ENCODE assay signal across 1 cellular context in the genomic region with DNA sequence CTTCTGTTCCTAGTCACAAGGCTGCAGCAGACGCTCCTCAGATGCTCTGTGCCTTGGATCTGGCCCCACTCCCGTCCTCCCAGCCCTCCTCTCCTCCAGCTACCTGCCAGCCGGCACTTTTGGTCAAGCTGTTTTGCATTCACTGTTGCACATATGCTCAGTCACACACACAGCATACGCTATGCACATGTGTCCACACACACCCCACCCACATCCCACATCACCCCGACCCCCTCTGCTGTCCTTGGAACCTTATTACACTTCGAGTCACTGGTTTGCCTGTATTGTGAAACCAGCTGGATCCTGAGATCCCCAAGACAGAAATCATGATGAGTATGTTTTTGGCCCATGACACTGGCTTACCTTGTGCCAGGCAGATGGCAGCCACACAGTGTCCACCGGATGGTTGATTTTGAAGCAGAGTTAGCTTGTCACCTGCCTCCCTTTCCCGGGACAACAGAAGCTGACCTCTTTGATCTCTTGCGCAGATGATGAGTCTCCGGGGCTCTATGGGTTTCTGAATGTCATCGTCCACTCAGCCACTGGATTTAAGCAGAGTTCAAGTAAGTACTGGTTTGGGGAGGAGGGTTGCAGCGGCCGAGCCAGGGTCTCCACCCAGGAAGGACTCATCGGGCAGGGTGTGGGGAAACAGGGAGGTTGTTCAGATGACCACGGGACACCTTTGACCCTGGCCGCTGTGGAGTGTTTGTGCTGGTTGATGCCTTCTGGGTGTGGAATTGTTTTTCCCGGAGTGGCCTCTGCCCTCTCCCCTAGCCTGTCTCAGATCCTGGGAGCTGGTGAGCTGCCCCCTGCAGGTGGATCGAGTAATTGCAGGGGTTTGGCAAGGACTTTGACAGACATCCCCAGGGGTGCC.
TF ChIP-seq lines count a peak whose summit lies in the region.

No MANE protein-coding gene starts in this region.

TF ChIP-seq in HepG2, 621 proteins besides CTCF, POLR2A, EP300 and RAD21 (continued from another document and continues in another):
- TF ChIP-seq, protein P1, sequence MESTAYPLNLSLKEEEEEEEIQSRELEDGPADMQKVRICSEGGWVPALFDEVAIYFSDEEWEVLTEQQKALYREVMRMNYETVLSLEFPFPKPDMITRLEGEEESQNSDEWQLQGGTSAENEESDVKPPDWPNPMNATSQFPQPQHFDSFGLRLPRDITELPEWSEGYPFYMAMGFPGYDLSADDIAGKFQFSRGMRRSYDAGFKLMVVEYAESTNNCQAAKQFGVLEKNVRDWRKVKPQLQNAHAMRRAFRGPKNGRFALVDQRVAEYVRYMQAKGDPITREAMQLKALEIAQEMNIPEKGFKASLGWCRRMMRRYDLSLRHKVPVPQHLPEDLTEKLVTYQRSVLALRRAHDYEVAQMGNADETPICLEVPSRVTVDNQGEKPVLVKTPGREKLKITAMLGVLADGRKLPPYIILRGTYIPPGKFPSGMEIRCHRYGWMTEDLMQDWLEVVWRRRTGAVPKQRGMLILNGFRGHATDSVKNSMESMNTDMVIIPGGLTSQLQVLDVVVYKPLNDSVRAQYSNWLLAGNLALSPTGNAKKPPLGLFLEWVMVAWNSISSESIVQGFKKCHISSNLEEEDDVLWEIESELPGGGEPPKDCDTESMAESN (CRISPR knock-in tag; conservative IDR thresholded peaks at IDR 0.05) = 0 out of 2 replicates have a peak, but pooled peaks have one; percentile 28
- TF ChIP-seq, protein P2, sequence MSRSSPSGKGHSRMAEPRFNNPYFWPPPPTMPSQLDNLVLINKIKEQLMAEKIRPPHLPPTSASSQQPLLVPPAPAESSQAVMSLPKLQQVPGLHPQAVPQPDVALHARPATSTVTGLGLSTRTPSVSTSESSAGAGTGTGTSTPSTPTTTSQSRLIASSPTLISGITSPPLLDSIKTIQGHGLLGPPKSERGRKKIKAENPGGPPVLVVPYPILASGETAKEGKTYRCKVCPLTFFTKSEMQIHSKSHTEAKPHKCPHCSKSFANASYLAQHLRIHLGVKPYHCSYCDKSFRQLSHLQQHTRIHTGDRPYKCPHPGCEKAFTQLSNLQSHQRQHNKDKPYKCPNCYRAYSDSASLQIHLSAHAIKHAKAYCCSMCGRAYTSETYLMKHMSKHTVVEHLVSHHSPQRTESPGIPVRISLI (CRISPR knock-in tag; IDR thresholded peaks at IDR 0.05; ENCODE audit: borderline replicate concordance) = no peak
- TF ChIP-seq, protein P3, sequence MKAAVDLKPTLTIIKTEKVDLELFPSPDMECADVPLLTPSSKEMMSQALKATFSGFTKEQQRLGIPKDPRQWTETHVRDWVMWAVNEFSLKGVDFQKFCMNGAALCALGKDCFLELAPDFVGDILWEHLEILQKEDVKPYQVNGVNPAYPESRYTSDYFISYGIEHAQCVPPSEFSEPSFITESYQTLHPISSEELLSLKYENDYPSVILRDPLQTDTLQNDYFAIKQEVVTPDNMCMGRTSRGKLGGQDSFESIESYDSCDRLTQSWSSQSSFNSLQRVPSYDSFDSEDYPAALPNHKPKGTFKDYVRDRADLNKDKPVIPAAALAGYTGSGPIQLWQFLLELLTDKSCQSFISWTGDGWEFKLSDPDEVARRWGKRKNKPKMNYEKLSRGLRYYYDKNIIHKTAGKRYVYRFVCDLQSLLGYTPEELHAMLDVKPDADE (CRISPR knock-in tag; IDR thresholded peaks at IDR 0.05) = no peak
- TF ChIP-seq ZFP90 (CRISPR knock-in tag; IDR thresholded peaks at IDR 0.05; ENCODE audit: borderline replicate concordance) = no peak
- no peak for TF ChIP-seq GTF2F1 (IDR thresholded peaks at IDR 0.05; ENCODE audit: low read length)
- TF ChIP-seq, protein P4, sequence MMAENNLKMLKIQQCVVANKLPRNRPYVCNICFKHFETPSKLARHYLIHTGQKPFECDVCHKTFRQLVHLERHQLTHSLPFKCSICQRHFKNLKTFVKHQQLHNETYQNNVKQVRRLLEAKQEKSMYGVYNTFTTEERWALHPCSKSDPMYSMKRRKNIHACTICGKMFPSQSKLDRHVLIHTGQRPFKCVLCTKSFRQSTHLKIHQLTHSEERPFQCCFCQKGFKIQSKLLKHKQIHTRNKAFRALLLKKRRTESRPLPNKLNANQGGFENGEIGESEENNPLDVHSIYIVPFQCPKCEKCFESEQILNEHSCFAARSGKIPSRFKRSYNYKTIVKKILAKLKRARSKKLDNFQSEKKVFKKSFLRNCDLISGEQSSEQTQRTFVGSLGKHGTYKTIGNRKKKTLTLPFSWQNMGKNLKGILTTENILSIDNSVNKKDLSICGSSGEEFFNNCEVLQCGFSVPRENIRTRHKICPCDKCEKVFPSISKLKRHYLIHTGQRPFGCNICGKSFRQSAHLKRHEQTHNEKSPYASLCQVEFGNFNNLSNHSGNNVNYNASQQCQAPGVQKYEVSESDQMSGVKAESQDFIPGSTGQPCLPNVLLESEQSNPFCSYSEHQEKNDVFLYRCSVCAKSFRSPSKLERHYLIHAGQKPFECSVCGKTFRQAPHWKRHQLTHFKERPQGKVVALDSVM (CRISPR knock-in tag; IDR thresholded peaks at IDR 0.05) = no peak
- TF ChIP-seq, protein P5, sequence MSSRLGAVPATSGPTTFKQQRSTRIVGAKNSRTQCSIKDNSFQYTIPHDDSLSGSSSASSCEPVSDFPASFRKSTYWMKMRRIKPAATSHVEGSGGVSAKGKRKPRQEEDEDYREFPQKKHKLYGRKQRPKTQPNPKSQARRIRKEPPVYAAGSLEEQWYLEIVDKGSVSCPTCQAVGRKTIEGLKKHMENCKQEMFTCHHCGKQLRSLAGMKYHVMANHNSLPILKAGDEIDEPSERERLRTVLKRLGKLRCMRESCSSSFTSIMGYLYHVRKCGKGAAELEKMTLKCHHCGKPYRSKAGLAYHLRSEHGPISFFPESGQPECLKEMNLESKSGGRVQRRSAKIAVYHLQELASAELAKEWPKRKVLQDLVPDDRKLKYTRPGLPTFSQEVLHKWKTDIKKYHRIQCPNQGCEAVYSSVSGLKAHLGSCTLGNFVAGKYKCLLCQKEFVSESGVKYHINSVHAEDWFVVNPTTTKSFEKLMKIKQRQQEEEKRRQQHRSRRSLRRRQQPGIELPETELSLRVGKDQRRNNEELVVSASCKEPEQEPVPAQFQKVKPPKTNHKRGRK (CRISPR knock-in tag; IDR thresholded peaks at IDR 0.05) = no peak; the same call in 1 of the 2 replicates
- no peak for TF ChIP-seq RBM22 (optimal IDR thresholded peaks at IDR 0.05; ENCODE audit: low read length)
- no peak for TF ChIP-seq HNRNPLL (IDR thresholded peaks at IDR 0.05; ENCODE audit: low read depth, low read length, poor library complexity, severe bottlenecking)
- TF ChIP-seq CREM (IDR thresholded peaks at IDR 0.05) = no peak
- no peak for TF ChIP-seq CREM (CRISPR knock-in tag; IDR thresholded peaks at IDR 0.05)
- TF ChIP-seq, protein P6, sequence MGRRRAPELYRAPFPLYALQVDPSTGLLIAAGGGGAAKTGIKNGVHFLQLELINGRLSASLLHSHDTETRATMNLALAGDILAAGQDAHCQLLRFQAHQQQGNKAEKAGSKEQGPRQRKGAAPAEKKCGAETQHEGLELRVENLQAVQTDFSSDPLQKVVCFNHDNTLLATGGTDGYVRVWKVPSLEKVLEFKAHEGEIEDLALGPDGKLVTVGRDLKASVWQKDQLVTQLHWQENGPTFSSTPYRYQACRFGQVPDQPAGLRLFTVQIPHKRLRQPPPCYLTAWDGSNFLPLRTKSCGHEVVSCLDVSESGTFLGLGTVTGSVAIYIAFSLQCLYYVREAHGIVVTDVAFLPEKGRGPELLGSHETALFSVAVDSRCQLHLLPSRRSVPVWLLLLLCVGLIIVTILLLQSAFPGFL (CRISPR knock-in tag; IDR thresholded peaks at IDR 0.05) = no peak
- no peak for TF ChIP-seq CC2D1A (CRISPR knock-in tag; IDR thresholded peaks at IDR 0.05)
- TF ChIP-seq, protein P7, sequence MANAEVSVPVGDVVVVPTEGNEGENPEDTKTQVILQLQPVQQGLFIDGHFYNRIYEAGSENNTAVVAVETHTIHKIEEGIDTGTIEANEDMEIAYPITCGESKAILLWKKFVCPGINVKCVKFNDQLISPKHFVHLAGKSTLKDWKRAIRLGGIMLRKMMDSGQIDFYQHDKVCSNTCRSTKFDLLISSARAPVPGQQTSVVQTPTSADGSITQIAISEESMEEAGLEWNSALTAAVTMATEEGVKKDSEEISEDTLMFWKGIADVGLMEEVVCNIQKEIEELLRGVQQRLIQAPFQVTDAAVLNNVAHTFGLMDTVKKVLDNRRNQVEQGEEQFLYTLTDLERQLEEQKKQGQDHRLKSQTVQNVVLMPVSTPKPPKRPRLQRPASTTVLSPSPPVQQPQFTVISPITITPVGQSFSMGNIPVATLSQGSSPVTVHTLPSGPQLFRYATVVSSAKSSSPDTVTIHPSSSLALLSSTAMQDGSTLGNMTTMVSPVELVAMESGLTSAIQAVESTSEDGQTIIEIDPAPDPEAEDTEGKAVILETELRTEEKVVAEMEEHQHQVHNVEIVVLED (CRISPR knock-in tag; IDR thresholded peaks at IDR 0.05; ENCODE audit: borderline replicate concordance) = no peak
- no peak for TF ChIP-seq RARG (CRISPR knock-in tag; IDR thresholded peaks at IDR 0.05; ENCODE audit: low read depth)
- no peak for TF ChIP-seq ZNF383 (CRISPR knock-in tag; IDR thresholded peaks at IDR 0.05; ENCODE audit: borderline replicate concordance)
- no peak for TF ChIP-seq ZNF333 (CRISPR knock-in tag; IDR thresholded peaks at IDR 0.05; ENCODE audit: borderline replicate concordance)
- TF ChIP-seq ZNF543 (CRISPR knock-in tag; IDR thresholded peaks at IDR 0.05) = no peak
- TF ChIP-seq, protein P8, sequence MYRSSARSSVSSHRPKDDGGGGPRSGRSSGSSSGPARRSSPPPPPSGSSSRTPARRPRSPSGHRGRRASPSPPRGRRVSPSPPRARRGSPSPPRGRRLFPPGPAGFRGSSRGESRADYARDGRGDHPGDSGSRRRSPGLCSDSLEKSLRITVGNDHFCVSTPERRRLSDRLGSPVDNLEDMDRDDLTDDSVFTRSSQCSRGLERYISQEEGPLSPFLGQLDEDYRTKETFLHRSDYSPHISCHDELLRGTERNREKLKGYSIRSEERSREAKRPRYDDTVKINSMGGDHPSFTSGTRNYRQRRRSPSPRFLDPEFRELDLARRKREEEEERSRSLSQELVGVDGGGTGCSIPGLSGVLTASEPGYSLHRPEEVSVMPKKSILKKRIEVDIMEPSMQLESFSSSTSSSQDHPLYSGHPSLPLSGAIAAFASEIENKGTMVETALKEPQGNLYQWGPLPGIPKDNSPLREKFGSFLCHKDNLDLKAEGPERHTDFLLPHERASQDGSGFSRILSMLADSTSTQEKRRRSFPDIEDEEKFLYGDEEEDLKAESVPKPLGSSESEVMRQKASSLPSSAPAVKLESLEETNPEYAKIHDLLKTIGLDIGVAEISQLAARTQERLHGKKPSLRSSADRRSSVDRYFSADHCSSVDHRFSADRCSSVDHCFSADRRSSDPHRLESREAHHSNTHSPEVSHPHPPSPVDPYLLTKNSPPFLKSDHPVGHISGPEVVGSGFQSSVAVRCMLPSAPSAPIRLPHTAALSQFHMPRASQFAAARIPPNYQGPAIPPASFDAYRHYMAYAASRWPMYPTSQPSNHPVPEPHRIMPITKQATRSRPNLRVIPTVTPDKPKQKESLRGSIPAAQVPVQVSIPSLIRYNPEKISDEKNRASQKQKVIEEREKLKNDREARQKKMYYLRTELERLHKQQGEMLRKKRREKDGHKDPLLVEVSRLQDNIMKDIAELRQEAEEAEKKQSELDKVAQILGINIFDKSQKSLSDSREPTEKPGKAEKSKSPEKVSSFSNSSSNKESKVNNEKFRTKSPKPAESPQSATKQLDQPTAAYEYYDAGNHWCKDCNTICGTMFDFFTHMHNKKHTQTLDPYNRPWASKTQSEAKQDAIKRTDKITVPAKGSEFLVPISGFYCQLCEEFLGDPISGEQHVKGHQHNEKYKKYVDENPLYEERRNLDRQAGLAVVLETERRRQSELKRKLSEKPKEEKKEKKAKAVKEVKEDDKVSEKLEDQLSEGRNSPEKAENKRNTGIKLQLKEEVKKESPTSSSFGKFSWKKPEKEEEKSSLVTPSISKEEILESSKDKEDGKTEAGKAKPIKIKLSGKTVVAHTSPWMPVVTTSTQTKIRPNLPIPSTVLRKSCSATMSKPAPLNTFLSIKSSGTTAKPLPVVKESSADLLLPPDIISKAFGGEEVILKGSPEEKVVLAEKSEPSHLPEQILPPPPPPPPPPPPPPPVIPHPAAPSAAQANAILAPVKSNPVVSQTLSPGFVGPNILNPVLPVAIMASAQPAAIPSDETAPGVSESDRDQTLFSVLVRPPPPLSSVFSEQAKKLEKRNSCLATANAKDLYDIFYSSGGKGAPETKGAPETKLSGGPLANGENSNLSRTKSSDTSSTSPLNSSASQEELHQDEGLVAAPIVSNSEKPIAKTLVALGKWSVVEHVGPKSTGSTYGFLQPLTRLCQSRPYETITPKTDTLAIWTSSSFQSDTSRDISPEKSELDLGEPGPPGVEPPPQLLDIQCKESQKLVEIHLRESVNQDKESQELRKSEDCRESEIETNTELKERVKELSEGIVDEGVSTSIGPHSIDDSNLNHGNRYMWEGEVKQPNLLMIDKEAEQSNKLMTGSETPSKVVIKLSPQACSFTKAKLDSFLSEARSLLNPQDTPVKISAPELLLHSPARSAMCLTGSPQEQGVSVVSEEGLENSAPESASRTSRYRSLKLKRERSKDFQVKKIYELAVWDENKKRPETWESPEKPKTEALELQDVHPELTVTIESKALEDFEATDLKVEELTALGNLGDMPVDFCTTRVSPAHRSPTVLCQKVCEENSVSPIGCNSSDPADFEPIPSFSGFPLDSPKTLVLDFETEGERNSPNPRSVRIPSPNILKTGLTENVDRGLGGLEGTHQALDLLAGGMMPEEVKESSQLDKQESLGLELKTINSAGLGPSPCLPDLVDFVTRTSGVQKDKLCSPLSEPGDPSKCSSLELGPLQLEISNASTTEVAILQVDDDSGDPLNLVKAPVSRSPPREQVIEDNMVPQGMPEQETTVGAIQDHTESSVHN (CRISPR knock-in tag; IDR thresholded peaks at IDR 0.05) = no peak
- no peak for TF ChIP-seq ZFP36 (IDR thresholded peaks at IDR 0.05; ENCODE audit: borderline replicate concordance, low read depth, low read length, partially characterized antibody)
- TF ChIP-seq ETV5 (CRISPR knock-in tag; IDR thresholded peaks at IDR 0.05; ENCODE audit: borderline replicate concordance) = no peak; the same call in 1 of the 2 replicates
- no peak for TF ChIP-seq ZNF883 (CRISPR knock-in tag; IDR thresholded peaks at IDR 0.05; ENCODE audit: not compliant biosample characterization)
- no peak for TF ChIP-seq SP4 (CRISPR knock-in tag; IDR thresholded peaks at IDR 0.05)
- no peak for TF ChIP-seq POLR2AphosphoS5 (IDR thresholded peaks at IDR 0.05; ENCODE audit: low read depth, low read length)
- TF ChIP-seq ZIK1 (CRISPR knock-in tag; IDR thresholded peaks at IDR 0.05; ENCODE audit: borderline replicate concordance, low read depth) = no peak
- no peak for TF ChIP-seq PCBP2 (optimal IDR thresholded peaks at IDR 0.05; ENCODE audit: low read depth, low read length, poor library complexity, severe bottlenecking)
- 0 out of 2 replicates have a peak, but pooled peaks have one; percentile 75 for TF ChIP-seq TARDBP (CRISPR knock-in tag; IDR thresholded peaks at IDR 0.05)
- TF ChIP-seq, protein P9, sequence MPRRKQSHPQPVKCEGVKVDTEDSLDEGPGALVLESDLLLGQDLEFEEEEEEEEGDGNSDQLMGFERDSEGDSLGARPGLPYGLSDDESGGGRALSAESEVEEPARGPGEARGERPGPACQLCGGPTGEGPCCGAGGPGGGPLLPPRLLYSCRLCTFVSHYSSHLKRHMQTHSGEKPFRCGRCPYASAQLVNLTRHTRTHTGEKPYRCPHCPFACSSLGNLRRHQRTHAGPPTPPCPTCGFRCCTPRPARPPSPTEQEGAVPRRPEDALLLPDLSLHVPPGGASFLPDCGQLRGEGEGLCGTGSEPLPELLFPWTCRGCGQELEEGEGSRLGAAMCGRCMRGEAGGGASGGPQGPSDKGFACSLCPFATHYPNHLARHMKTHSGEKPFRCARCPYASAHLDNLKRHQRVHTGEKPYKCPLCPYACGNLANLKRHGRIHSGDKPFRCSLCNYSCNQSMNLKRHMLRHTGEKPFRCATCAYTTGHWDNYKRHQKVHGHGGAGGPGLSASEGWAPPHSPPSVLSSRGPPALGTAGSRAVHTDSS (CRISPR knock-in tag; conservative IDR thresholded peaks at IDR 0.05) = no peak
- TF ChIP-seq TCF7L2 (IDR thresholded peaks at IDR 0.05; ENCODE audit: low read depth, low read length) = no peak
- TF ChIP-seq WIZ (CRISPR knock-in tag; IDR thresholded peaks at IDR 0.05) = no peak
- TF ChIP-seq ZNF737 (CRISPR knock-in tag; IDR thresholded peaks at IDR 0.05; ENCODE audit: borderline replicate concordance) = no peak
- no peak for TF ChIP-seq PAF1 (CRISPR knock-in tag; IDR thresholded peaks at IDR 0.05)
- no peak for TF ChIP-seq FOXA1 (IDR thresholded peaks at IDR 0.05)
- no peak for TF ChIP-seq FOXA1 (CRISPR knock-in tag; IDR thresholded peaks at IDR 0.05)
